ENCODE assay signal across 10 cellular contexts in the genomic region with DNA sequence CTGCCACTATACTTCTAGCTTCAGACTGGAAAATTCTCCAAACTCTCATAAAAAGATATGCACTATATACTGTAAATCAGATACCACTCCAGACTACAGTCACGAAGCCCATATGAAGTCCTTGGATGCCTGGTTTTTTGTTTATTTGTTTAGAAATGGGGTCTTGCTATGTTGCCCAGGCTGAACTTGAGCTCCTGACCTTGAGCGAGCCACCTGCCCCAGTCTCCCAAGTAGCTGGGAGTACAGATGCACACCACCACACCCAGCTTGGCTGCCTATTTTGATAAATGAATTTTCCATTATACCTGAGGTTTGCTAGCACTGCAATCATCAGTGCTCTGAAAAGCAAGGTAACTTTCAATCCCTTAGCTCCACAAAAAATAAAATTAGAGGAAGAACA.
"Had no signal": no experiment of that assay in that cellular context is flagged by ENCODE, and none has a peak within 500 bp of the region (broad histone marks: within the 10 kb centered on the region; RNA-seq: fewer than 3 reads in every experiment).

No MANE protein-coding gene starts in this region.

- H3K9ac ChIP-seq: GM23248 had no signal

- H3K27ac Mint-ChIP-seq: HFFc6, IgD-negative memory B cell had no signal

- H3K4me3 Mint-ChIP-seq: HFFc6, IgD-negative memory B cell had no signal

- H3K4me3 ChIP-seq: GM23248, HAP-1 had no signal

- H2AFZ ChIP-seq: GM23248 had no signal

- H3K9me3 ChIP-seq: HAP-1 had no signal

- ATAC-seq: HCT116 had no signal

- H3K9me3 Mint-ChIP-seq: HFFc6, IgD-negative memory B cell had no signal

- H3K36me3 ChIP-seq: HAP-1 had no signal

- H3K27me3 Mint-ChIP-seq: IgD-negative memory B cell had no signal

- H3K27ac ChIP-seq: GM23248, HL-60 had no signal

- FAIRE-seq: HTR-8/SVneo had no signal

- DNase-seq: GM23248, GOT3, H7, HFFc6, KG1 had no signal
